11 cellular contexts compared by ENCODE assay signal in genomic region chr19:55387736-55388497, GRCh38. TPM values are rescaled to one million over a fixed set of nuclear protein-coding genes. Genes with fewer than 3 reads are reported as not detected.
A peak's percentile ranks its signal among the peaks of the same experiment; 100 is the strongest.
DNase-seq lines count a peak whose midpoint lies in the region; ATAC-seq and TF ChIP-seq lines count a peak whose summit lies in the region.
"Had no signal": no experiment of that assay in that cellular context is flagged by ENCODE, and none has a peak within 500 bp of the region (broad histone marks: within the 10 kb centered on the region; RNA-seq: fewer than 3 reads in every experiment).

No MANE protein-coding gene starts in this region.

- H3K4me3 ChIP-seq in right atrium auricular region (peak overlapping the region; percentile 4 to 82), kidney epithelial cell (ENCODE audit: low read depth, low read length) (peak overlapping the region; percentile 82), tibial nerve (peak overlapping the region in 3 of 4 donors; percentile 0 to 91 (median 69)), lower leg skin (ENCODE audit: low read depth, poor library complexity, severe bottlenecking) (no peak overlapping the region)

- no peak for ATAC-seq in Right ventricle myocardium superior (ENCODE audit: poor library complexity)

- H3K27me3 Mint-ChIP-seq in activated naive CD8-positive, alpha-beta T cell = no peaks in the 10 kb centered on the region

- H3K36me3 ChIP-seq in right atrium auricular region (peaks cover 32% of the 10 kb centered on the region), kidney epithelial cell (ENCODE audit: control insufficient read depth, insufficient read depth, low read length) (peaks cover 4% of the 10 kb centered on the region), tibial nerve (peaks cover 0 to 61% (median 12%) of the 10 kb centered on the region in 3 donors)

- H3K27ac ChIP-seq in right atrium auricular region = no peak overlapping the region
- H3K27ac ChIP-seq in tibial nerve = peak overlapping the region in 1 of 4 donors; percentile 96

- peaks cover 11% of the 10 kb centered on the region for H3K36me3 Mint-ChIP-seq in activated naive CD8-positive, alpha-beta T cell

- H3K9me3 Mint-ChIP-seq in activated naive CD8-positive, alpha-beta T cell (ENCODE audit: low read depth) = no peaks in the 10 kb centered on the region

- peaks cover 46% of the 10 kb centered on the region for H3K4me1 Mint-ChIP-seq in activated naive CD8-positive, alpha-beta T cell (ENCODE audit: low read depth)

- no peak for TF ChIP-seq CTCF in right atrium auricular region (IDR thresholded peaks at IDR 0.05)
- TF ChIP-seq CTCF in kidney epithelial cell (IDR thresholded peaks at IDR 0.05; ENCODE audit: insufficient read depth, low read length, poor library complexity, severe bottlenecking) = no peak
- TF ChIP-seq CTCF in tibial nerve (IDR thresholded peaks at IDR 0.05) = no peak
- no peak for TF ChIP-seq CTCF in lower leg skin (IDR thresholded peaks at IDR 0.05)

- intact Hi-C loops in Right ventricle myocardium superior (cut with DNase I) (no loop called here), lower leg skin (cut with DNase I; ENCODE audit: low total_unique reads) (no loop called here)

- TF ChIP-seq POLR2A in tibial nerve (IDR thresholded peaks at IDR 0.05) = no peak
- no peak for TF ChIP-seq POLR2A in lower leg skin (IDR thresholded peaks at IDR 0.05)

- DNase-seq in right atrium auricular region (ENCODE audit: low spot score) (no peak), Right ventricle myocardium superior (no peak), kidney epithelial cell (ENCODE audit: low read depth) (no peak), tibial nerve (ENCODE audit: low spot score in 2 of 2) (no peak), lower leg skin (ENCODE audit: low spot score in 2 of 2) (no peak), hippocampal formation (lab: John Stamatoyannopoulos, UW) (no peak), DMS153 (lab: John Stamatoyannopoulos, UW) (no peak)
- DNase-seq: NCI-H524 had no signal

- H3K4me1 ChIP-seq in right atrium auricular region (peaks cover 0 to 53% of the 10 kb centered on the region in 2 donors), tibial nerve (peaks cover 0 to 72% (median 37%) of the 10 kb centered on the region in 4 donors)

- TF ChIP-seq EP300 in tibial nerve (IDR thresholded peaks at IDR 0.05) = no peak

- H3K9me3 ChIP-seq in right atrium auricular region = no peaks in the 10 kb centered on the region
- H3K9me3 ChIP-seq in tibial nerve = no peaks in the 10 kb centered on the region

- H3K27me3 ChIP-seq in right atrium auricular region (no peaks in the 10 kb centered on the region), kidney epithelial cell (ENCODE audit: control insufficient read depth, insufficient read depth, low read length) (no peaks in the 10 kb centered on the region), tibial nerve (no peaks in the 10 kb centered on the region)

- WGBS in tibial nerve, 2 donors = 81% methylated on average over 15 to 20 of the region's 24 CpGs
- 74 to 80% methylated on average over 13 to 24 of the region's 24 CpGs for WGBS in lower leg skin, 2 donors

- peak overlapping the region; percentile 98 for H3K4me3 Mint-ChIP-seq in activated naive CD8-positive, alpha-beta T cell

- peak overlapping the region; percentile 99 for H3K27ac Mint-ChIP-seq in activated naive CD8-positive, alpha-beta T cell

RNA-seq across cellular contexts. Expression of gene RPL28, which starts 2.2 kb away (rescaled TPM):
- total RNA-seq in right atrium auricular region (100 to 1,000 TPM; 175 to 319 TPM), Right ventricle myocardium superior (569 TPM), kidney epithelial cell (630 and 742 TPM in 2 replicates), tibial nerve (100 to 1,000 TPM; 266 to 574 (median 354) TPM), lower leg skin (100 to 1,000 TPM; 466 to 875 (median 590) TPM)

RNA-seq across cellular contexts. Expression of gene TMEM238, which starts 3.8 kb away (rescaled TPM):
- 1 to 10 TPM in 1 of 2 donors, not detected in 1; 1.2 TPM for total RNA-seq in right atrium auricular region
- total RNA-seq in Right ventricle myocardium superior = 1.0 TPM
- 1.4 and 4.1 TPM in 2 replicates for total RNA-seq in kidney epithelial cell
- 1 to 10 TPM in 2 of 4 donors, under 1 TPM in 2; 0.63 to 7.5 (median 2.6) TPM for total RNA-seq in tibial nerve
- total RNA-seq in lower leg skin = 10 to 100 TPM; 32.2 to 61.6 (median 47.5) TPM

RNA-seq across cellular contexts. Expression of gene TMEM190, which starts 11.3 kb away (rescaled TPM):
- total RNA-seq in right atrium auricular region (not detected), Right ventricle myocardium superior (not detected), kidney epithelial cell (not detected in 2 replicates), tibial nerve (1 to 10 TPM in 1 of 4 donors, not detected in 3; 2.7 TPM), lower leg skin (not detected)
- total RNA-seq: Daoy, renal cortical epithelial cell had no signal

RNA-seq across cellular contexts. Expression of gene IL11, which starts 17.7 kb away (rescaled TPM):
- under 1 TPM in 1 of 2 donors, not detected in 1; 0.16 TPM for total RNA-seq in right atrium auricular region
- total RNA-seq in Right ventricle myocardium superior = not detected
- 32.1 and 38.7 TPM in 2 replicates for total RNA-seq in kidney epithelial cell
- total RNA-seq in tibial nerve = under 1 TPM in 1 of 4 donors, not detected in 3; 0.21 TPM
- total RNA-seq in lower leg skin = under 1 TPM in 3 of 4 donors, not detected in 1; 0.23 to 0.68 (median 0.46) TPM

RNA-seq across cellular contexts. Expression of gene UBE2S, which starts 19.7 kb away (rescaled TPM):
- 10 to 100 TPM; 19.1 to 22.0 TPM for total RNA-seq in right atrium auricular region
- total RNA-seq in Right ventricle myocardium superior = 22.6 TPM
- total RNA-seq in kidney epithelial cell = 53.4 and 53.6 TPM in 2 replicates
- total RNA-seq in tibial nerve = 10 to 100 TPM in 2 of 4 donors, 1 to 10 TPM in 2; 8.0 to 16.2 (median 9.9) TPM
- 10 to 100 TPM in 1 of 4 donors, 1 to 10 TPM in 3; 6.2 to 14.6 (median 9.2) TPM for total RNA-seq in lower leg skin
